ENCODE assay signal across 12 cellular contexts in the genomic region with DNA sequence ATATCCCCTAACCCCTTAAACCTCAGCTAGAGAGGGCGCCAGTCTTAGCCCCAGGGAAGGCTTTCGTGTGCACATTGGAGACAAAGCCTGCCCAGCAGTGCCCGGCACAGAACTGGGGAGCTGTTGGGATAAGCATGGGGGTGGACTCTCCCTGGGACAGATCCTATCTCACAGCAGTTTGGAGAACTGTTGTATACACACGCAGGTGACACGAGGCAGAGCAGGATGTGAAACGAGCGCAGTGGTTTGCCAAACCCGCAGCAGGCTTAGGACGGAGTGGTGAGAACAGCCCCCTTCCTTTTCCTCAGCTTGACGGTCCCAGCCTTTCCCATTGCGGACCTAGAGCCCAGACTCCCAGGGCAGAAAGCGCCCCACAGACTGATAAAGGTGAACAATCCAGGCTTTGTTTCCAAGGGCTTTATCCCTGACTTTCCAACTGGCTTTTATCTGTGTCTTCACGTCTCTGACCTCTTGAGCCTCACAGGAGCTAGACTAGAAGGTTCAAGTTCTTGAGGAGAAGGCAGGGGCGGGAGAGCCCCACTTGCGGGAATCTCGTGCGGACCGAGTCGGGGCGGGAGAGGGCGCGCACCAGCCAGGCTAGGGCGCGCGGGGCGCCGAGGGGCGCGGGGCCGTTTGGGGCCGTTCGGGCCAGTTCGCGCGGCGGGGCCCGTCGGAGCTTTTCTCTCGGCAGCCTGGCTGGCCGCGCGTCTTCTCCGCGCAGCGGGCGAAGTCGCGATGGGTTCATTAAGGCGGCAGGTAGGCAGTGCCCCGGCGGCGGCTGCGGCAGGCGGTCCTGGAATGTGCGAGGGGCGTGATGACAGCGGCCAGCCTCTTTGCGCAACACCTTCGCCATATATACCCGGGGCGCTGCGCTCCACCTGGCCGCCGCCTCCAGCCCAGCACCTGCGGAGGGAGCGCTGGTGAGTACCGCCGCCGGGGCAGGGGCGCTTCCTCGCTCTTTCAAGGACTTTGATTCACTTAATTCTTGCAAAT. TPM values are rescaled to one million over a fixed set of nuclear protein-coding genes. Genes with fewer than 3 reads are reported as not detected.
DNase-seq lines count a peak whose midpoint lies in the region; TF ChIP-seq lines count a peak whose summit lies in the region.
"Had no signal": no experiment of that assay in that cellular context is flagged by ENCODE, and none has a peak within 500 bp of the region (broad histone marks: within the 10 kb centered on the region; RNA-seq: fewer than 3 reads in every experiment).

A gene with protein sequence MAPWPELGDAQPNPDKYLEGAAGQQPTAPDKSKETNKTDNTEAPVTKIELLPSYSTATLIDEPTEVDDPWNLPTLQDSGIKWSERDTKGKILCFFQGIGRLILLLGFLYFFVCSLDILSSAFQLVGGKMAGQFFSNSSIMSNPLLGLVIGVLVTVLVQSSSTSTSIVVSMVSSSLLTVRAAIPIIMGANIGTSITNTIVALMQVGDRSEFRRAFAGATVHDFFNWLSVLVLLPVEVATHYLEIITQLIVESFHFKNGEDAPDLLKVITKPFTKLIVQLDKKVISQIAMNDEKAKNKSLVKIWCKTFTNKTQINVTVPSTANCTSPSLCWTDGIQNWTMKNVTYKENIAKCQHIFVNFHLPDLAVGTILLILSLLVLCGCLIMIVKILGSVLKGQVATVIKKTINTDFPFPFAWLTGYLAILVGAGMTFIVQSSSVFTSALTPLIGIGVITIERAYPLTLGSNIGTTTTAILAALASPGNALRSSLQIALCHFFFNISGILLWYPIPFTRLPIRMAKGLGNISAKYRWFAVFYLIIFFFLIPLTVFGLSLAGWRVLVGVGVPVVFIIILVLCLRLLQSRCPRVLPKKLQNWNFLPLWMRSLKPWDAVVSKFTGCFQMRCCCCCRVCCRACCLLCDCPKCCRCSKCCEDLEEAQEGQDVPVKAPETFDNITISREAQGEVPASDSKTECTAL (plus strand): TSS at position 881 of the 993 bp plus-strand sequence. CDS start 6,650 bp downstream, outside the sequence.

- H3F3A ChIP-seq in neural progenitor cell (ENCODE audit: low read depth) = peaks cover 53% of the 10 kb centered on the region

- H4K20me1 ChIP-seq in neural progenitor cell (ENCODE audit: low read depth) = no peaks in the 10 kb centered on the region

- intact Hi-C loops in Calu3 (cut with micrococcal nuclease; ENCODE audit: unreplicated experiment) = loop anchor here (5.0 to 10.0 kb wide), 3 partner anchors 100 to 213 kb away; no protein-coding TSS in a partner anchor

- H3K4me3 ChIP-seq in Jurkat, Clone E6-1 (ENCODE audit: low read length) = no peak within 1 kb of the TSS
- peak within 1 kb of the TSS; percentile 58 for H3K4me3 ChIP-seq in epithelial cell of proximal tubule (ENCODE audit: low read depth, low read length)
- peak within 1 kb of the TSS; percentile 47 for H3K4me3 ChIP-seq in neural progenitor cell
- H3K4me3 ChIP-seq: right lobe of liver had no signal

- H3K27ac Mint-ChIP-seq in Calu3 (ENCODE audit: unreplicated experiment) (peak within 1 kb of the TSS; percentile 20), neural progenitor cell (no peak within 1 kb of the TSS)

- H3K4me2 ChIP-seq in neural progenitor cell = peak within 1 kb of the TSS; percentile 84

- H3K9me3 ChIP-seq in neural progenitor cell (ENCODE audit: low read depth) = no peaks in the 10 kb centered on the region
- H3K9me3 ChIP-seq: gastroesophageal sphincter, right lobe of liver had no signal

- in situ Hi-C loops in KBM-7 (cut with MboI; ENCODE audit: low pct_unique_long_range_greater_than_20kb, low sequenced_read_pairs) = no loop called here

- H3K79me2 ChIP-seq in neural progenitor cell (ENCODE audit: low read depth) = no peaks in the 10 kb centered on the region

- H3K4me1 Mint-ChIP-seq in Calu3 (ENCODE audit: low read depth, unreplicated experiment) (peaks cover 41% of the 10 kb centered on the region), neural progenitor cell (peaks cover 33% of the 10 kb centered on the region)

- peaks cover 16% of the 10 kb centered on the region for H3K36me3 Mint-ChIP-seq in Calu3 (ENCODE audit: insufficient read depth, unreplicated experiment)
- H3K36me3 Mint-ChIP-seq in neural progenitor cell = no peaks in the 10 kb centered on the region

- H3K27ac ChIP-seq in neural progenitor cell = no peak within 1 kb of the TSS
- H3K27ac ChIP-seq: gastroesophageal sphincter, right lobe of liver had no signal

- H3K9me3 Mint-ChIP-seq in Calu3 (ENCODE audit: low read depth, unreplicated experiment) = no peaks in the 10 kb centered on the region
- peaks cover 2% of the 10 kb centered on the region for H3K9me3 Mint-ChIP-seq in neural progenitor cell

- H3K4me3 Mint-ChIP-seq in Calu3 (ENCODE audit: low read depth, unreplicated experiment) (peak within 1 kb of the TSS; percentile 75), neural progenitor cell (peak within 1 kb of the TSS; percentile 84)

- CTCF ChIA-PET in Calu3 (lab: Charles Lee) = interaction anchor here (0.6 to 2.5 kb wide), 4 partner anchors 76 to 214 kb away, joined by 3 to 6 read pairs (median 4); no protein-coding TSS in a partner anchor

- H3K9ac ChIP-seq in neural progenitor cell = no peak within 1 kb of the TSS

- H2AFZ ChIP-seq in neural progenitor cell (replicated peaks) = peak within 1 kb of the TSS; percentile 22

- H3K4me1 ChIP-seq in neural progenitor cell = peaks cover 46% of the 10 kb centered on the region
- H3K4me1 ChIP-seq: right lobe of liver had no signal

- H3K36me3 ChIP-seq in neural progenitor cell = no peaks in the 10 kb centered on the region
- H3K36me3 ChIP-seq: gastroesophageal sphincter, right lobe of liver had no signal

- DNase-seq in Calu3 (peak; percentile 75), epithelial cell of proximal tubule (ENCODE audit: low read depth) (no peak), neural progenitor cell (ENCODE audit: low spot score) (peak; percentile 75), HCEC 1CT (no peak), NCI-H2029 treated with DMSO at 0.1 percent for 48 hours (lab: John Stamatoyannopoulos, UW) (no peak), SIG-M5 (lab: John Stamatoyannopoulos, UW) (no peak), KBM-7 (no peak)
- peak; percentile 27 for DNase-seq in Jurkat, Clone E6-1 (ENCODE audit: low read depth, low spot score)
- DNase-seq: DND-41; stimulated activated naive CD8-positive, alpha-beta T cell treated with anti-CD3 and anti-CD28 coated beads, Interleukin-15, Interleukin-2, amounts not matched to agents 100 U/mL and 50 U/mL, for 24 hours had no signal

- no peak for TF ChIP-seq CTCF in Calu3 (IDR thresholded peaks at IDR 0.05; ENCODE audit: unreplicated experiment)
- no peak for TF ChIP-seq CTCF in epithelial cell of proximal tubule (conservative IDR thresholded peaks at IDR 0.05; ENCODE audit: low read depth, low read length)
- TF ChIP-seq CTCF in neural progenitor cell (IDR thresholded peaks at IDR 0.05) = no peak

- H3K27me3 Mint-ChIP-seq in Calu3 (ENCODE audit: unreplicated experiment) (no peaks in the 10 kb centered on the region), neural progenitor cell (ENCODE audit: insufficient read depth, low read depth) (peaks cover 26% of the 10 kb centered on the region)

- peaks cover 85% of the 10 kb centered on the region for H3K27me3 ChIP-seq in neural progenitor cell

- no TSS peak for BruUV-seq in Calu3 (replicated peaks; lab: Mats Ljungman, UMichigan)

RNA-seq across cellular contexts. Expression of the gene that starts here (rescaled TPM):
- total RNA-seq in Calu3 (2022) (12.8 and 23.0 TPM in 2 replicates), epithelial cell of proximal tubule (1.6 and 14.8 TPM in 2 replicates), neural progenitor cell (ENCODE audit: low replicate concordance) (0.12 TPM in 1 of 2 replicates, not detected in the other)
- polyA plus RNA-seq in Jurkat, Clone E6-1 (2012; ENCODE audit: insufficient read depth, insufficient read length) = 1.3 TPM

Comparison
In these comparisons a context has a peak if more than half of its experiments do, and no peak if none do; other contexts are left out.
1. Peak in DNase-seq, H3K4me3 ChIP-seq and H3K4me2 ChIP-seq in neural progenitor cell; RNA of the gene not detected or under 1 TPM.
2. DNase-seq: peak in Calu3 (single experiment) and Jurkat, Clone E6-1 (single experiment); none in epithelial cell of proximal tubule (single experiment), HCEC 1CT (single experiment), NCI-H2029 treated with DMSO at 0.1 percent for 48 hours (single experiment), SIG-M5 (single experiment) and KBM-7 (single experiment).